Comparison of ENCODE assay signal across 24 cellular contexts in the genomic region with DNA sequence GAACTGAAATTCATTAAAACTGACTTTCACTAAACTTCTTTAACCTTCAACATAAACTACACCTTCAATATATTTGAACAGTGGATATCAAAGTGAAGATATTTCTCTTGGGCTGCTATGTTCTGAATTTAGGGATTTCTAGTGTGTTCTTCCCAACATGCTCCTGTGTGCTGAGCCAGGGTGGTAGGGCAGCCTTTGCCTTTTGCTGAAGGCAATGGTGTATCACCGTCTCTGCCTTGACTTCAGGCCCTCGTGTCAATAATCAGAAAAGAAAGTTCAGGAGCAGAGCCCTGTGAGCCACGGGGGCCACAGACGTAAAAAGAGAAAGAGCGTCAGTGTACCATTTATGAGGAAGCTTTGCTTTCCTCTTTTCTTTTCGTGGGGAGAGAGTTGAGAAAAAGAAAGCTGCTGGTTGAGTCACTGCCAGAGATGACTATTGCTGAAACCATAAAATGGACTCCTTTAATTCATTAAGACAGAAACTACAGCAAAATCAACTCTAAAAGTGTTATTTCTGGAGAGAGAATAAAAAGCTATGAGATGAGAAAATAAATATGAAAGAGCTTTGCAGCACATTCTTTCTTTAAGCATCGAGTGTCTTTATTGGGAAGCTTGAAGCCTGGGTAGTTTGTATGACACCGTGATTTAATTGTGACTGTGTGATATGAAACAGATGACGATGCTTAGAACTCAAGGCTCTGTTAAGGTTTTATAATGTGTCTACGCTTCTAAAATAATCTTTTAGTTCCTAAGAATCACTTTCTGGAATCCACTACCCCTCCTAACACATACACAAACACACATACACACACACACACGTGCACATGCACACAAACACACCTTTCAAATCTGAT.
DNase-seq lines count a peak whose midpoint lies in the region; ATAC-seq, FAIRE-seq and TF ChIP-seq lines count a peak whose summit lies in the region.
"Had no signal": no experiment of that assay in that cellular context is flagged by ENCODE, and none has a peak within 500 bp of the region (broad histone marks: within the 10 kb centered on the region; RNA-seq: fewer than 3 reads in every experiment).

No MANE protein-coding gene starts in this region.

- FAIRE-seq in keratinocyte (lab: Jason Lieb, UNC): no peak
- FAIRE-seq: bronchial epithelial cell, H1 had no signal

- 53% methylated on average over 11 of the region's 11 CpGs for WGBS in SK-N-SH (ENCODE audit: low lambda C conversion rate)
- WGBS in suprapubic skin: 62% methylated on average over 11 of the region's 11 CpGs
- WGBS in adrenal gland, 4 donors: 65 to 71% (median 68%) methylated on average over 11 of the region's 11 CpGs

- H3K4me3 ChIP-seq in SK-N-SH (ENCODE audit: low read depth in 2 of 2, low read length in 1 of 2): no peak overlapping the region
- no peak overlapping the region for H3K4me3 ChIP-seq in keratinocyte (ENCODE audit: control insufficient read depth in 2 of 3, extremely low read depth in 1 of 3, insufficient read depth in 2 of 3, low read depth in 1 of 3, low read length in 3 of 3)
- H3K4me3 ChIP-seq in suprapubic skin: peak overlapping the region; percentile 5
- no peak overlapping the region for H3K4me3 ChIP-seq in OCI-LY7 (ENCODE audit: low read depth, low read length, poor library complexity, severe bottlenecking)
- no peak overlapping the region for H3K4me3 ChIP-seq in adrenal gland
- H3K4me3 ChIP-seq: SJSA1, testis had no signal

- H3K9me2 ChIP-seq in SK-N-SH (no peaks in the 10 kb centered on the region), OCI-LY7 (ENCODE audit: insufficient read depth, low read length) (no peaks in the 10 kb centered on the region)

- no peaks in the 10 kb centered on the region for H3K9me3 Mint-ChIP-seq in activated T-cell treated with anti-CD3 and anti-CD28 coated beads, Interleukin-2, amount 50 U/mL, for 24 hours
- H3K9me3 Mint-ChIP-seq: activated T-helper 1 cell treated with anti-CD3 and anti-CD28 coated beads, Interleukin-12 subunit alpha, Interleukin-12 subunit beta, Interleukin-2, Interleukin-4 antibody, amounts not matched to agents 30 ng/mL and 10 ng/mL and 1 ng/mL, durations not matched to agents 14 hours and 24 hours and 36 hours had no signal

- TF ChIP-seq EP300 in SK-N-SH (IDR thresholded peaks at IDR 0.05; ENCODE audit: borderline replicate concordance in 1 of 2, low read depth in 1 of 2, low read length in 1 of 2) (no peak; a peak in 1 of 4 replicates), suprapubic skin (IDR thresholded peaks at IDR 0.05) (no peak)

- H2AFZ ChIP-seq in SK-N-SH (ENCODE audit: low read depth): peak overlapping the region; percentile 87
- H2AFZ ChIP-seq in keratinocyte (ENCODE audit: control insufficient read depth, low read length): peak overlapping the region; percentile 32
- H2AFZ ChIP-seq in OCI-LY7 (ENCODE audit: low read length): no peak overlapping the region

- ATAC-seq in GM21526 (IDR thresholded peaks at IDR 0.05; ENCODE audit: low FRiP score, unreplicated experiment): peak; percentile 59
- ATAC-seq: activated CD4-positive, CD25-positive, alpha-beta regulatory T cell treated with anti-CD3 and anti-CD28 coated beads, Interleukin-2, amount 50 U/mL, for 24 hours had no signal

- H3K4me1 ChIP-seq in SK-N-SH (ENCODE audit: control insufficient read depth in 1 of 2, insufficient read depth in 2 of 2, low read depth in 1 of 2, low read length in 1 of 2) (peaks cover 5 to 11% of the 10 kb centered on the region in 2 experiments), keratinocyte (ENCODE audit: control insufficient read depth, extremely low read depth, insufficient read depth, low read length) (peaks cover 26% of the 10 kb centered on the region), suprapubic skin (no peaks in the 10 kb centered on the region), OCI-LY7 (ENCODE audit: insufficient read depth, low read length, poor library complexity, severe bottlenecking) (no peaks in the 10 kb centered on the region), adrenal gland (replicated peaks in 1 of 2) (no peaks in the 10 kb centered on the region)
- H3K4me1 ChIP-seq: SJSA1, testis had no signal

- H3K36me3 ChIP-seq in SK-N-SH (replicated peaks in 1 of 2; ENCODE audit: control insufficient read depth in 1 of 2, insufficient read depth in 2 of 2, low read length in 1 of 2) (no peaks in the 10 kb centered on the region), keratinocyte (ENCODE audit: control insufficient read depth in 2 of 2, extremely low read depth in 1 of 2, insufficient read depth in 2 of 2, low read length in 2 of 2) (no peaks in the 10 kb centered on the region), suprapubic skin (no peaks in the 10 kb centered on the region), OCI-LY7 (ENCODE audit: insufficient read depth, low read length) (no peaks in the 10 kb centered on the region), adrenal gland (replicated peaks in 1 of 2) (no peaks in the 10 kb centered on the region)
- H3K36me3 ChIP-seq: SJSA1 had no signal

- H3K4me2 ChIP-seq in SK-N-SH (peak overlapping the region; percentile 47; the same call in 1 of the 2 replicates), keratinocyte (ENCODE audit: control insufficient read depth, extremely low read depth, insufficient read depth, low read depth, low read length) (no peak overlapping the region), OCI-LY7 (ENCODE audit: low read length) (no peak overlapping the region)

- peaks cover 7% of the 10 kb centered on the region for H3F3A ChIP-seq in SK-N-SH (replicated peaks; ENCODE audit: insufficient read depth)

- BruUV-seq in OCI-LY7 (replicated peaks; lab: Mats Ljungman, UMichigan): no TSS peak

- intact Hi-C loops in OCI-LY7 (cut with micrococcal nuclease; ENCODE audit: unreplicated experiment) (no loop called here), adrenal gland (cut with DNase I) (no loop called here)

- TF ChIP-seq CTCF in SK-N-SH (IDR thresholded peaks at IDR 0.05): no peak
- TF ChIP-seq CTCF in keratinocyte (optimal IDR thresholded peaks at IDR 0.05 in 1 of 3, IDR thresholded peaks at IDR 0.05 in 1 of 3, conservative IDR thresholded peaks at IDR 0.05 in 1 of 3; ENCODE audit: extremely low read depth in 1 of 3, insufficient read depth in 2 of 3, low read length in 3 of 3): no peak
- TF ChIP-seq CTCF in suprapubic skin (IDR thresholded peaks at IDR 0.05): no peak
- no peak for TF ChIP-seq CTCF in OCI-LY7 (conservative IDR thresholded peaks at IDR 0.05; ENCODE audit: low read length)
- no peak for TF ChIP-seq CTCF in adrenal gland (IDR thresholded peaks at IDR 0.05)

- TF ChIP-seq POLR2A in suprapubic skin (IDR thresholded peaks at IDR 0.05) (no peak), adrenal gland (IDR thresholded peaks at IDR 0.05) (no peak)

- no peaks in the 10 kb centered on the region for H3K9me1 ChIP-seq in keratinocyte (ENCODE audit: control insufficient read depth, extremely low read depth, insufficient read depth, low read length)

- H3K4me1 Mint-ChIP-seq in activated T-cell treated with anti-CD3 and anti-CD28 coated beads, Interleukin-2, amount 50 U/mL, for 24 hours (ENCODE audit: low read depth): no peaks in the 10 kb centered on the region

- H3K27ac ChIP-seq in SK-N-SH (ENCODE audit: low read depth in 2 of 2, low read length in 1 of 2) (peak overlapping the region in 1 of 2 experiments; percentile 68; a peak in 3 of 4 replicates), keratinocyte (ENCODE audit: control insufficient read depth, insufficient read depth, low read length) (no peak overlapping the region), suprapubic skin (no peak overlapping the region), OCI-LY7 (ENCODE audit: low read depth, low read length, poor library complexity, severe bottlenecking) (no peak overlapping the region), adrenal gland (no peak overlapping the region)
- H3K27ac ChIP-seq: C4-2B, epithelial cell of prostate, SJSA1, testis had no signal

- no peak for TF ChIP-seq RAD21 in SK-N-SH (IDR thresholded peaks at IDR 0.05; ENCODE audit: low read length)

- H3K27me3 Mint-ChIP-seq in activated T-cell treated with anti-CD3 and anti-CD28 coated beads, Interleukin-2, amount 50 U/mL, for 24 hours: no peaks in the 10 kb centered on the region
- H3K27me3 Mint-ChIP-seq: activated naive CD8-positive, alpha-beta T cell; IgD-negative memory B cell had no signal

- H3K27ac Mint-ChIP-seq in activated T-cell treated with anti-CD3 and anti-CD28 coated beads, Interleukin-2, amount 50 U/mL, for 24 hours: no peak overlapping the region
- H3K27ac Mint-ChIP-seq: activated naive CD8-positive, alpha-beta T cell; activated T-helper 1 cell treated with anti-CD3 and anti-CD28 coated beads, Interleukin-12 subunit alpha, Interleukin-12 subunit beta, Interleukin-2, Interleukin-4 antibody, amounts not matched to agents 30 ng/mL and 10 ng/mL and 1 ng/mL, durations not matched to agents 14 hours and 24 hours and 36 hours; IgD-negative memory B cell had no signal

- H3K9ac ChIP-seq in SK-N-SH: peak overlapping the region; percentile 38; the same call in 1 of the 2 replicates
- no peak overlapping the region for H3K9ac ChIP-seq in keratinocyte (ENCODE audit: control insufficient read depth, extremely low read depth, insufficient read depth, low read length)

- H4K20me1 ChIP-seq in SK-N-SH (ENCODE audit: insufficient read depth): no peaks in the 10 kb centered on the region
- H4K20me1 ChIP-seq in keratinocyte (ENCODE audit: control insufficient read depth, extremely low read depth, insufficient read depth, low read length): no peaks in the 10 kb centered on the region
- no peaks in the 10 kb centered on the region for H4K20me1 ChIP-seq in OCI-LY7 (ENCODE audit: insufficient read depth, low read length)

- CTCF ChIA-PET in SK-N-SH (lab: Yijun Ruan, JAX) (interaction anchor here (0.8 to 1.3 kb wide), 3 partner anchors 20 to 189 kb away, joined by 3 to 5 read pairs (median 5); no protein-coding TSS in a partner anchor), OCI-LY7 (lab: Charles Lee; ENCODE audit: unreplicated experiment) (no interaction called here)

- H3K4me3 Mint-ChIP-seq in activated T-cell treated with anti-CD3 and anti-CD28 coated beads, Interleukin-2, amount 50 U/mL, for 24 hours: no peak overlapping the region
- H3K4me3 Mint-ChIP-seq: activated naive CD8-positive, alpha-beta T cell; activated T-helper 1 cell treated with anti-CD3 and anti-CD28 coated beads, Interleukin-12 subunit alpha, Interleukin-12 subunit beta, Interleukin-2, Interleukin-4 antibody, amounts not matched to agents 30 ng/mL and 10 ng/mL and 1 ng/mL, durations not matched to agents 14 hours and 24 hours and 36 hours; IgD-negative memory B cell had no signal

- no peaks in the 10 kb centered on the region for H3K27me3 ChIP-seq in SK-N-SH (ENCODE audit: insufficient read depth)
- H3K27me3 ChIP-seq in keratinocyte (ENCODE audit: control insufficient read depth, extremely low read depth, insufficient read depth, low read length): no peaks in the 10 kb centered on the region
- H3K27me3 ChIP-seq in suprapubic skin: no peaks in the 10 kb centered on the region
- no peaks in the 10 kb centered on the region for H3K27me3 ChIP-seq in adrenal gland
- H3K27me3 ChIP-seq: SJSA1, testis had no signal

- no peaks in the 10 kb centered on the region for H3K9me3 ChIP-seq in SK-N-SH
- no peaks in the 10 kb centered on the region for H3K9me3 ChIP-seq in keratinocyte (ENCODE audit: control insufficient read depth, low read depth, low read length)
- no peaks in the 10 kb centered on the region for H3K9me3 ChIP-seq in suprapubic skin
- no peaks in the 10 kb centered on the region for H3K9me3 ChIP-seq in OCI-LY7 (ENCODE audit: low read length)
- H3K9me3 ChIP-seq in adrenal gland (replicated peaks in 1 of 3): no peaks in the 10 kb centered on the region
- H3K9me3 ChIP-seq: SJSA1, testis had no signal

- POLR2A ChIA-PET in SK-N-SH (lab: Yijun Ruan, JAX): no interaction called here
- POLR2A ChIA-PET in OCI-LY7 (lab: Charles Lee): no interaction called here

- DNase-seq in SK-N-SH: peak; percentile 15
- DNase-seq in keratinocyte (ENCODE audit: low read depth, low spot score): no peak
- DNase-seq in suprapubic skin (ENCODE audit: low spot score in 2 of 2): no peak
- no peak for DNase-seq in activated T-cell treated with anti-CD3 and anti-CD28 coated beads, Interleukin-2, amount 50 U/mL, for 24 hours
- DNase-seq in OCI-LY7 (ENCODE audit: low spot score): no peak
- DNase-seq in ureter (ENCODE audit: low spot score): no peak
- DNase-seq in adrenal gland: no peak
- DNase-seq: DMS 273 treated with DMSO at 0.1 percent for 48 hours; NCI-H2029 treated with DMSO at 0.1 percent for 48 hours; NCI-H524; occipital lobe; stimulated activated CD4-positive, alpha-beta T cell treated with anti-CD3 and anti-CD28 coated beads, Interleukin-2, amount 100 ng/mL, for 48 hours; T-helper 9 cell; testis had no signal

- dilution Hi-C loops in keratinocyte (cut with MboI; ENCODE audit: extremely low pct_ligation_motif_present, low sequenced_read_pairs): no loop called here

- H3K79me2 ChIP-seq in SK-N-SH (ENCODE audit: insufficient read depth) (no peaks in the 10 kb centered on the region), keratinocyte (ENCODE audit: control insufficient read depth, insufficient read depth, low read length) (no peaks in the 10 kb centered on the region), OCI-LY7 (ENCODE audit: insufficient read depth, low read depth, low read length) (no peaks in the 10 kb centered on the region)

- no peaks in the 10 kb centered on the region for H3K36me3 Mint-ChIP-seq in activated T-cell treated with anti-CD3 and anti-CD28 coated beads, Interleukin-2, amount 50 U/mL, for 24 hours (ENCODE audit: low read depth)
- H3K36me3 Mint-ChIP-seq: activated naive CD8-positive, alpha-beta T cell; IgD-negative memory B cell had no signal
